ENCODE assay signal across 1 cellular context in the genomic region with DNA sequence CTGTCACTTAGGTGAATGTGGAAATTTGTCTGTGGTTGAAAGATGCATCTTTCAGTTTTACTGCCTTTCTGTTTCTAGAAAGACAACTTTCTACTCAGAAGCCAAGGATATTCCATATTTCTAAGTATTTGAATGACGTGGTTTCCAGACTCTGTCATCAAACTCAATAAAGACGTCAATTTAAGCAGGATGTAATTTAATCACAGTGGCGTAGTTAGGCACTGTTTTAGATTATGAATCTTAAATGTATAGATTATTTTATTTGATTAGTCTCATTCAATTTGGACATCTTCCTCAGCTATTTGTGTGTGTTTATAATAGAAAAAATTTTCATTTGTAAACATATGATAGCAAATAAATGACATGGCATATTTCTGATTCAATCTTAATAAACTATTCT.
TF ChIP-seq lines count a peak whose summit lies in the region.

No MANE protein-coding gene starts in this region.

TF ChIP-seq in GM23338, 12 proteins besides CTCF, POLR2A, EP300 and RAD21 (continued from another document):
- TF ChIP-seq, protein P1, sequence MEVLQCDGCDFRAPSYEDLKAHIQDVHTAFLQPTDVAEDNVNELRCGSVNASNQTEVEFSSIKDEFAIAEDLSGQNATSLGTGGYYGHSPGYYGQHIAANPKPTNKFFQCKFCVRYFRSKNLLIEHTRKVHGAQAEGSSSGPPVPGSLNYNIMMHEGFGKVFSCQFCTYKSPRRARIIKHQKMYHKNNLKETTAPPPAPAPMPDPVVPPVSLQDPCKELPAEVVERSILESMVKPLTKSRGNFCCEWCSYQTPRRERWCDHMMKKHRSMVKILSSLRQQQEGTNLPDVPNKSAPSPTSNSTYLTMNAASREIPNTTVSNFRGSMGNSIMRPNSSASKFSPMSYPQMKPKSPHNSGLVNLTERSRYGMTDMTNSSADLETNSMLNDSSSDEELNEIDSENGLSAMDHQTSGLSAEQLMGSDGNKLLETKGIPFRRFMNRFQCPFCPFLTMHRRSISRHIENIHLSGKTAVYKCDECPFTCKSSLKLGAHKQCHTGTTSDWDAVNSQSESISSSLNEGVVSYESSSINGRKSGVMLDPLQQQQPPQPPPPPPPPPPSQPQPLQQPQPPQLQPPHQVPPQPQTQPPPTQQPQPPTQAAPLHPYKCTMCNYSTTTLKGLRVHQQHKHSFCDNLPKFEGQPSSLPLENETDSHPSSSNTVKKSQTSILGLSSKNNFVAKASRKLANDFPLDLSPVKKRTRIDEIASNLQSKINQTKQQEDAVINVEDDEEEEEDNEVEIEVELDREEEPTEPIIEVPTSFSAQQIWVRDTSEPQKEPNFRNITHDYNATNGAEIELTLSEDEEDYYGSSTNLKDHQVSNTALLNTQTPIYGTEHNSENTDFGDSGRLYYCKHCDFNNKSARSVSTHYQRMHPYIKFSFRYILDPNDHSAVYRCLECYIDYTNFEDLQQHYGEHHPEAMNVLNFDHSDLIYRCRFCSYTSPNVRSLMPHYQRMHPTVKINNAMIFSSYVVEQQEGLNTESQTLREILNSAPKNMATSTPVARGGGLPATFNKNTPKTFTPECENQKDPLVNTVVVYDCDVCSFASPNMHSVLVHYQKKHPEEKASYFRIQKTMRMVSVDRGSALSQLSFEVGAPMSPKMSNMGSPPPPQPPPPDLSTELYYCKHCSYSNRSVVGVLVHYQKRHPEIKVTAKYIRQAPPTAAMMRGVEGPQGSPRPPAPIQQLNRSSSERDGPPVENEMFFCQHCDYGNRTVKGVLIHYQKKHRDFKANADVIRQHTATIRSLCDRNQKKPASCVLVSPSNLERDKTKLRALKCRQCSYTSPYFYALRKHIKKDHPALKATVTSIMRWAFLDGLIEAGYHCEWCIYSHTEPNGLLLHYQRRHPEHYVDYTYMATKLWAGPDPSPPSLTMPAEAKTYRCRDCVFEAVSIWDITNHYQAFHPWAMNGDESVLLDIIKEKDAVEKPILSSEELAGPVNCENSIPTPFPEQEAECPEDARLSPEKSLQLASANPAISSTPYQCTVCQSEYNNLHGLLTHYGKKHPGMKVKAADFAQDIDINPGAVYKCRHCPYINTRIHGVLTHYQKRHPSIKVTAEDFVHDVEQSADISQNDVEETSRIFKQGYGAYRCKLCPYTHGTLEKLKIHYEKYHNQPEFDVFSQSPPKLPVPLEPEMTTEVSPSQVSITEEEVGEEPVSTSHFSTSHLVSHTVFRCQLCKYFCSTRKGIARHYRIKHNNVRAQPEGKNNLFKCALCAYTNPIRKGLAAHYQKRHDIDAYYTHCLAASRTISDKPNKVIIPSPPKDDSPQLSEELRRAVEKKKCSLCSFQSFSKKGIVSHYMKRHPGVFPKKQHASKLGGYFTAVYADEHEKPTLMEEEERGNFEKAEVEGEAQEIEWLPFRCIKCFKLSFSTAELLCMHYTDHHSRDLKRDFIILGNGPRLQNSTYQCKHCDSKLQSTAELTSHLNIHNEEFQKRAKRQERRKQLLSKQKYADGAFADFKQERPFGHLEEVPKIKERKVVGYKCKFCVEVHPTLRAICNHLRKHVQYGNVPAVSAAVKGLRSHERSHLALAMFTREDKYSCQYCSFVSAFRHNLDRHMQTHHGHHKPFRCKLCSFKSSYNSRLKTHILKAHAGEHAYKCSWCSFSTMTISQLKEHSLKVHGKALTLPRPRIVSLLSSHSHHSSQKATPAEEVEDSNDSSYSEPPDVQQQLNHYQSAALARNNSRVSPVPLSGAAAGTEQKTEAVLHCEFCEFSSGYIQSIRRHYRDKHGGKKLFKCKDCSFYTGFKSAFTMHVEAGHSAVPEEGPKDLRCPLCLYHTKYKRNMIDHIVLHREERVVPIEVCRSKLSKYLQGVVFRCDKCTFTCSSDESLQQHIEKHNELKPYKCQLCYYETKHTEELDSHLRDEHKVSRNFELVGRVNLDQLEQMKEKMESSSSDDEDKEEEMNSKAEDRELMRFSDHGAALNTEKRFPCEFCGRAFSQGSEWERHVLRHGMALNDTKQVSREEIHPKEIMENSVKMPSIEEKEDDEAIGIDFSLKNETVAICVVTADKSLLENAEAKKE (CRISPR knock-in tag; IDR thresholded peaks at IDR 0.05) = no peak
- TF ChIP-seq CREB1 (CRISPR knock-in tag; IDR thresholded peaks at IDR 0.05; ENCODE audit: low read depth) (no peak), ZNF331 (CRISPR knock-in tag; IDR thresholded peaks at IDR 0.05; ENCODE audit: low read depth) (no peak), POLR2AphosphoS5 (IDR thresholded peaks at IDR 0.05; ENCODE audit: low read depth) (no peak), STAT1 (IDR thresholded peaks at IDR 0.05; ENCODE audit: unreplicated experiment) (no peak), ZNF114 (CRISPR knock-in tag; IDR thresholded peaks at IDR 0.05) (no peak), EZH2phosphoT487 (IDR thresholded peaks at IDR 0.05; ENCODE audit: unreplicated experiment) (no peak), EZH2 (IDR thresholded peaks at IDR 0.05; ENCODE audit: low read depth, unreplicated experiment) (no peak)
- TF ChIP-seq, protein P2, sequence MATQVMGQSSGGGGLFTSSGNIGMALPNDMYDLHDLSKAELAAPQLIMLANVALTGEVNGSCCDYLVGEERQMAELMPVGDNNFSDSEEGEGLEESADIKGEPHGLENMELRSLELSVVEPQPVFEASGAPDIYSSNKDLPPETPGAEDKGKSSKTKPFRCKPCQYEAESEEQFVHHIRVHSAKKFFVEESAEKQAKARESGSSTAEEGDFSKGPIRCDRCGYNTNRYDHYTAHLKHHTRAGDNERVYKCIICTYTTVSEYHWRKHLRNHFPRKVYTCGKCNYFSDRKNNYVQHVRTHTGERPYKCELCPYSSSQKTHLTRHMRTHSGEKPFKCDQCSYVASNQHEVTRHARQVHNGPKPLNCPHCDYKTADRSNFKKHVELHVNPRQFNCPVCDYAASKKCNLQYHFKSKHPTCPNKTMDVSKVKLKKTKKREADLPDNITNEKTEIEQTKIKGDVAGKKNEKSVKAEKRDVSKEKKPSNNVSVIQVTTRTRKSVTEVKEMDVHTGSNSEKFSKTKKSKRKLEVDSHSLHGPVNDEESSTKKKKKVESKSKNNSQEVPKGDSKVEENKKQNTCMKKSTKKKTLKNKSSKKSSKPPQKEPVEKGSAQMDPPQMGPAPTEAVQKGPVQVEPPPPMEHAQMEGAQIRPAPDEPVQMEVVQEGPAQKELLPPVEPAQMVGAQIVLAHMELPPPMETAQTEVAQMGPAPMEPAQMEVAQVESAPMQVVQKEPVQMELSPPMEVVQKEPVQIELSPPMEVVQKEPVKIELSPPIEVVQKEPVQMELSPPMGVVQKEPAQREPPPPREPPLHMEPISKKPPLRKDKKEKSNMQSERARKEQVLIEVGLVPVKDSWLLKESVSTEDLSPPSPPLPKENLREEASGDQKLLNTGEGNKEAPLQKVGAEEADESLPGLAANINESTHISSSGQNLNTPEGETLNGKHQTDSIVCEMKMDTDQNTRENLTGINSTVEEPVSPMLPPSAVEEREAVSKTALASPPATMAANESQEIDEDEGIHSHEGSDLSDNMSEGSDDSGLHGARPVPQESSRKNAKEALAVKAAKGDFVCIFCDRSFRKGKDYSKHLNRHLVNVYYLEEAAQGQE (IDR thresholded peaks at IDR 0.05; ENCODE audit: unreplicated experiment) = no peak
